Comparison of ENCODE assay signal across 11 cellular contexts in the genomic region with DNA sequence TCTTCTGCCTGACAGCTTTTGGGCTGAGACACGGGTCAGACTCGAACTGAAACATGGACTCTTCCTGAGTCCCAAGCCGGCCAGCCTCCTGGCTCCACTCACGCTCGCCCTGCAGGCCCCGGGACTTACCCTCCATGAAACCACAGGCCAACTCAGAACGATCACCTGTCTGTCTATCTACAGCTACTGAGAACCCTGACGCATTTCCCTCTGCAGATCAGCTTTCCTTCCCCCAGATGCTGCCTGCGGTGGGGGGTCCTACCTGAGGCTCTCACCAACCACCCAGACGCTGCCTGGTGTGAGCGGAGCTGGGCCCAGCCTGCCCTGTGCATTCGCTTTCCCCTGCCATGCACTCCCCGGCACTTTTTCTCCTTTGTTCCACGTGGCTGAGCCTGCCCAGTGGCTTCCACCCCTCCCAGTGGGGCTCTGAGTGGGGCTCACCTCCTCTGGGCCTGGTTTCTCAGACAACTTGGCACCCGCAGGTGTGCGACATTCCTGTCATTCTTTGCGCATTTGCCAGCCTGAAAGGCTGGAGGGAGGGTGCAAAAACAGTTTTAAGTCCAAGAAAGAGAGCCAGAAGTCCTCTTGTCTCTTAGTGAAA.
DNase-seq lines count a peak whose midpoint lies in the region; ATAC-seq and TF ChIP-seq lines count a peak whose summit lies in the region.
"Had no signal": no experiment of that assay in that cellular context is flagged by ENCODE, and none has a peak within 500 bp of the region (broad histone marks: within the 10 kb centered on the region; RNA-seq: fewer than 3 reads in every experiment).

No MANE protein-coding gene starts in this region.

- no peaks in the 10 kb centered on the region for H3K9me3 Mint-ChIP-seq in dendritic cell treated with granulocyte-macrophage colony-stimulating factor and Interleukin-4, amounts not matched to agents 40 ng/mL and 50 ng/mL, for 4 days
- H3K9me3 Mint-ChIP-seq in activated naive CD4-positive, alpha-beta T cell treated with anti-CD3 and anti-CD28 coated beads, Interleukin-2, amount 10 ng/mL, durations not matched to agents 7 days and 5 days = no peaks in the 10 kb centered on the region

- DNase-seq in 8988T (peak; percentile 90), IMR-90 (no peak), mesenchymal stem cell (no peak), D341Med (ENCODE audit: low spot score) (no peak)
- DNase-seq in activated naive CD4-positive, alpha-beta T cell treated with anti-CD3 and anti-CD28 coated beads, Interleukin-2, amount 10 ng/mL, durations not matched to agents 7 days and 5 days = no peak
- DNase-seq: NCI-H1417, T-helper 1 cell had no signal

- H4K8ac ChIP-seq in IMR-90 (ENCODE audit: low read depth in 2 of 2, low read length in 2 of 2) (no peak overlapping the region), mesenchymal stem cell (ENCODE audit: low read length) (no peak overlapping the region)

- H2BK5ac ChIP-seq in IMR-90 (ENCODE audit: low read depth, low read length, poor library complexity, severe bottlenecking) = no peak overlapping the region
- H2BK5ac ChIP-seq in mesenchymal stem cell (ENCODE audit: low read depth, low read length, poor library complexity, severe bottlenecking) = no peak overlapping the region

- no peak for TF ChIP-seq POLR2A in IMR-90 (IDR thresholded peaks at IDR 0.05; ENCODE audit: low read depth, low read length)

- peaks cover 29% of the 10 kb centered on the region for H3K27me3 Mint-ChIP-seq in dendritic cell treated with granulocyte-macrophage colony-stimulating factor and Interleukin-4, amounts not matched to agents 40 ng/mL and 50 ng/mL, for 4 days
- H3K27me3 Mint-ChIP-seq in activated naive CD4-positive, alpha-beta T cell treated with anti-CD3 and anti-CD28 coated beads, Interleukin-2, amount 10 ng/mL, durations not matched to agents 7 days and 5 days = peaks cover 4% of the 10 kb centered on the region

- no peaks in the 10 kb centered on the region for H3K79me1 ChIP-seq in IMR-90 (ENCODE audit: low read depth in 1 of 2, low read length in 2 of 2)
- H3K79me1 ChIP-seq in mesenchymal stem cell (replicated peaks; ENCODE audit: low read length, poor library complexity, severe bottlenecking) = no peaks in the 10 kb centered on the region

- H3K4ac ChIP-seq in IMR-90 (ENCODE audit: low read depth, low read length) (no peak overlapping the region), mesenchymal stem cell (ENCODE audit: low read depth in 1 of 2, low read length in 2 of 2) (peak overlapping the region in 1 of 2 experiments; percentile 35)

- peaks cover 10% of the 10 kb centered on the region for H3K27me3 ChIP-seq in IMR-90 (ENCODE audit: control insufficient read depth, insufficient read depth, low read length)
- H3K27me3 ChIP-seq in mesenchymal stem cell (ENCODE audit: control insufficient read depth in 1 of 2, insufficient read depth in 1 of 2, low read length in 2 of 2) = peaks cover 0 to 23% of the 10 kb centered on the region in 2 experiments

- no peaks in the 10 kb centered on the region; the same call in 1 of the 2 replicates for H4K20me1 ChIP-seq in IMR-90 (ENCODE audit: insufficient read depth, low read length)

- no TSS peak for BruUV-seq in IMR-90 (replicated peaks; lab: Mats Ljungman, UMichigan)

- no peak overlapping the region for H4K5ac ChIP-seq in IMR-90 (ENCODE audit: low read depth, low read length)

- 55% methylated on average over 7 of the region's 17 CpGs; no CpG with 5 or more reads in 1 of the 2 experiments for WGBS in IMR-90 (ENCODE audit: extremely low coverage in 2 of 2, insufficient read length in 1 of 2), 2 experiments
- WGBS in mesenchymal stem cell = 69% methylated on average over 17 of the region's 17 CpGs

- H2BK15ac ChIP-seq in IMR-90 (ENCODE audit: low read depth, low read length) (no peak overlapping the region), mesenchymal stem cell (ENCODE audit: low read depth, poor library complexity, severe bottlenecking) (no peak overlapping the region)

- H3K27ac ChIP-seq in IMR-90 (ENCODE audit: insufficient read depth, low read length) = no peak overlapping the region
- H3K27ac ChIP-seq in mesenchymal stem cell (ENCODE audit: low read length, poor library complexity, severe bottlenecking) = peak overlapping the region; percentile 79

- H3K4me3 ChIP-seq in IMR-90 (ENCODE audit: insufficient read depth, low read depth, low read length) (no peak overlapping the region), mesenchymal stem cell (ENCODE audit: insufficient read depth in 1 of 2, low read depth in 1 of 2, low read length in 2 of 2) (no peak overlapping the region)

- H3K4me1 ChIP-seq in IMR-90 (ENCODE audit: control insufficient read depth, insufficient read depth, low read length) = peaks cover 3% of the 10 kb centered on the region; the same call in 1 of the 2 replicates
- peaks cover 18% of the 10 kb centered on the region for H3K4me1 ChIP-seq in mesenchymal stem cell (ENCODE audit: control insufficient read depth, insufficient read depth, low read depth, low read length)

- no peak overlapping the region for H3K4me3 Mint-ChIP-seq in dendritic cell treated with granulocyte-macrophage colony-stimulating factor and Interleukin-4, amounts not matched to agents 40 ng/mL and 50 ng/mL, for 4 days
- H3K4me3 Mint-ChIP-seq in activated naive CD4-positive, alpha-beta T cell treated with anti-CD3 and anti-CD28 coated beads, Interleukin-2, amount 10 ng/mL, durations not matched to agents 7 days and 5 days = no peak overlapping the region
- H3K4me3 Mint-ChIP-seq: B cell had no signal

- H2AFZ ChIP-seq in IMR-90 (replicated peaks; ENCODE audit: low read length, poor library complexity) = peak overlapping the region; percentile 19
- no peak overlapping the region for H2AFZ ChIP-seq in mesenchymal stem cell (ENCODE audit: low read depth, low read length)

- no peak overlapping the region for H3K23ac ChIP-seq in IMR-90 (ENCODE audit: low read depth, low read length)
- no peak overlapping the region for H3K23ac ChIP-seq in mesenchymal stem cell (ENCODE audit: low read length in 2 of 2)

- H2AK5ac ChIP-seq in IMR-90 (ENCODE audit: low read depth, low read length) (no peak overlapping the region), mesenchymal stem cell (ENCODE audit: low read length, severe bottlenecking) (peak overlapping the region; percentile 71)

- H2BK20ac ChIP-seq in IMR-90 (ENCODE audit: low read depth, low read length) = no peak overlapping the region

- no peaks in the 10 kb centered on the region for H3K36me3 ChIP-seq in IMR-90 (ENCODE audit: control insufficient read depth, insufficient read depth, low read length)
- H3K36me3 ChIP-seq in mesenchymal stem cell (ENCODE audit: control insufficient read depth in 1 of 2, insufficient read depth in 2 of 2, low read depth in 1 of 2, low read length in 2 of 2) = no peaks in the 10 kb centered on the region

- H2AK9ac ChIP-seq in IMR-90 (replicated peaks; ENCODE audit: low read depth, low read length, poor library complexity) = no peak overlapping the region

- in situ Hi-C loops in IMR-90 (cut with MboI; ENCODE audit: low sequenced_read_pairs) = no loop called here

- H3K4me1 Mint-ChIP-seq in dendritic cell treated with granulocyte-macrophage colony-stimulating factor and Interleukin-4, amounts not matched to agents 40 ng/mL and 50 ng/mL, for 4 days (ENCODE audit: low read depth) = peaks cover 5% of the 10 kb centered on the region
- H3K4me1 Mint-ChIP-seq in activated naive CD4-positive, alpha-beta T cell treated with anti-CD3 and anti-CD28 coated beads, Interleukin-2, amount 10 ng/mL, durations not matched to agents 7 days and 5 days = no peaks in the 10 kb centered on the region
- H3K4me1 Mint-ChIP-seq: B cell had no signal

- H3K9ac ChIP-seq in IMR-90 (ENCODE audit: low read depth, low read length) (no peak overlapping the region), mesenchymal stem cell (ENCODE audit: low read length) (peak overlapping the region; percentile 12)

- H3K4me2 ChIP-seq in IMR-90 (ENCODE audit: low read depth, low read length) (no peak overlapping the region), mesenchymal stem cell (ENCODE audit: low read length, poor library complexity, severe bottlenecking) (no peak overlapping the region)

- ATAC-seq in IMR-90 (ENCODE audit: low read depth) (peak; percentile 38; the same call in 1 of the 2 replicates), GM18517 (IDR thresholded peaks at IDR 0.05; ENCODE audit: unreplicated experiment) (no peak), GM19455 (IDR thresholded peaks at IDR 0.05; ENCODE audit: unreplicated experiment) (no peak)

- dilution Hi-C loops in IMR-90 (cut with HindIII; ENCODE audit: low sequenced_read_pairs, unreplicated experiment) = no loop called here

- intact Hi-C loops in IMR-90 (cut with micrococcal nuclease) = no loop called here
- intact Hi-C loops in dendritic cell treated with granulocyte-macrophage colony-stimulating factor and Interleukin-4, amounts not matched to agents 40 ng/mL and 50 ng/mL, for 4 days (cut with micrococcal nuclease) = no loop called here

- no peaks in the 10 kb centered on the region; the same call in 1 of the 2 replicates for H3K9me1 ChIP-seq in IMR-90 (ENCODE audit: insufficient read depth, low read length)

- H3K9me3 ChIP-seq in IMR-90 (ENCODE audit: control insufficient read depth, insufficient read depth, low read length) (no peaks in the 10 kb centered on the region), mesenchymal stem cell (ENCODE audit: control insufficient read depth, low read length) (no peaks in the 10 kb centered on the region)

- no peak overlapping the region for H3K56ac ChIP-seq in IMR-90 (ENCODE audit: extremely low read depth, insufficient read depth, low read length)

- TF ChIP-seq CTCF in IMR-90 (conservative IDR thresholded peaks at IDR 0.05; ENCODE audit: low read depth, low read length) = no peak

- no peak overlapping the region for H2BK120ac ChIP-seq in IMR-90 (ENCODE audit: low read depth, low read length)
- H2BK120ac ChIP-seq in mesenchymal stem cell (ENCODE audit: low read depth, low read length) = no peak overlapping the region

- POLR2A ChIA-PET in IMR-90 (lab: Charles Lee; ENCODE audit: unreplicated experiment) = no interaction called here

- no peaks in the 10 kb centered on the region for H3K36me3 Mint-ChIP-seq in dendritic cell treated with granulocyte-macrophage colony-stimulating factor and Interleukin-4, amounts not matched to agents 40 ng/mL and 50 ng/mL, for 4 days (ENCODE audit: low read depth)
- no peaks in the 10 kb centered on the region for H3K36me3 Mint-ChIP-seq in activated naive CD4-positive, alpha-beta T cell treated with anti-CD3 and anti-CD28 coated beads, Interleukin-2, amount 10 ng/mL, durations not matched to agents 7 days and 5 days

- peak overlapping the region; percentile 8 for H3K27ac Mint-ChIP-seq in dendritic cell treated with granulocyte-macrophage colony-stimulating factor and Interleukin-4, amounts not matched to agents 40 ng/mL and 50 ng/mL, for 4 days
- no peak overlapping the region for H3K27ac Mint-ChIP-seq in activated naive CD4-positive, alpha-beta T cell treated with anti-CD3 and anti-CD28 coated beads, Interleukin-2, amount 10 ng/mL, durations not matched to agents 7 days and 5 days
- H3K27ac Mint-ChIP-seq: B cell had no signal

- CTCF ChIA-PET in IMR-90 (lab: Yijun Ruan, JAX) = no interaction called here
- CTCF ChIA-PET in activated naive CD4-positive, alpha-beta T cell treated with anti-CD3 and anti-CD28 coated beads, Interleukin-2, amount 10 ng/mL, durations not matched to agents 7 days and 5 days (lab: Charles Lee) = no interaction called here

- H3K18ac ChIP-seq in IMR-90 (ENCODE audit: low read depth, low read length) = no peak overlapping the region
- H3K18ac ChIP-seq in mesenchymal stem cell (ENCODE audit: low read depth in 1 of 2, low read length in 2 of 2) = peak overlapping the region in 1 of 2 experiments; percentile 5

- no peak overlapping the region for H3K14ac ChIP-seq in IMR-90 (replicated peaks; ENCODE audit: low read depth, low read length)
- peak overlapping the region in 1 of 2 experiments; percentile 29 for H3K14ac ChIP-seq in mesenchymal stem cell (ENCODE audit: low read length in 2 of 2)

- H4K91ac ChIP-seq in IMR-90 (ENCODE audit: insufficient read depth, low read depth, low read length) (no peak overlapping the region), mesenchymal stem cell (ENCODE audit: low read length) (no peak overlapping the region)

- TF ChIP-seq RAD21 in IMR-90 (IDR thresholded peaks at IDR 0.05; ENCODE audit: low read length) = no peak

- H2BK12ac ChIP-seq in mesenchymal stem cell (ENCODE audit: low read length in 2 of 2) = no peak overlapping the region
